Comparison of ENCODE assay signal across 13 cellular contexts in the genomic region with DNA sequence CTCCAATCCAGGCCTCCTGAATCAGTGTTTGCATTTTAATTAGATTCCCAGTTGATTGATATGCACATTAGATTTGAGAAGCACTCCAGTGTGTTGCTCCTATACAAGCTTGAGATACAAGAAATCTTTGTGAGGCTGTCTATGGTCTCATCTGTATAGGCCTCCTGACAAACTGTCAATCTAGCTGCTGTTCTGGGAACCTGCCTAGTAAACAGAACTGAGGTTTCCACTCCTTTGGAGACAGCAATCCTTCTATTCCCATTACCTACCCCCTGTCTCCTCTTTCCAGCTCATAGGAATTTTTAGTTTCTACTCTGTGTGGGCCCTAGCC.
DNase-seq lines count a peak whose midpoint lies in the region; ATAC-seq, FAIRE-seq and TF ChIP-seq lines count a peak whose summit lies in the region.
"Had no signal": no experiment of that assay in that cellular context is flagged by ENCODE, and none has a peak within 500 bp of the region (broad histone marks: within the 10 kb centered on the region; RNA-seq: fewer than 3 reads in every experiment).

No MANE protein-coding gene starts in this region.

- intact Hi-C loops in body of pancreas (cut with DNase I), result no loop called here
- intact Hi-C loops in left ventricle myocardium superior (cut with micrococcal nuclease), result no loop called here

- no peak for TF ChIP-seq RAD21 in A549 (conservative IDR thresholded peaks at IDR 0.05 in 1 of 2, IDR thresholded peaks at IDR 0.05 in 1 of 2)

- no peak for TF ChIP-seq EP300 in A549 (IDR thresholded peaks at IDR 0.05)

- FAIRE-seq in A549 (lab: Jason Lieb, UNC), result no peak
- no peak for FAIRE-seq in GM12892 (lab: Jason Lieb, UNC)

- no peaks in the 10 kb centered on the region for H3K27me3 ChIP-seq in body of pancreas
- H3K27me3 ChIP-seq: vagina had no signal

- no peaks in the 10 kb centered on the region for H3K9me3 ChIP-seq in A549
- H3K9me3 ChIP-seq in body of pancreas, result no peaks in the 10 kb centered on the region
- H3K9me3 ChIP-seq: vagina had no signal

- ATAC-seq in A549, result no peak
- ATAC-seq in GM18907 (IDR thresholded peaks at IDR 0.05; ENCODE audit: unreplicated experiment), result peak; percentile 6
- peak; percentile 8 for ATAC-seq in GM21825 (IDR thresholded peaks at IDR 0.05; ENCODE audit: unreplicated experiment)
- peak; percentile 15 for ATAC-seq in HG03354 (IDR thresholded peaks at IDR 0.05; ENCODE audit: poor library complexity, severe bottlenecking, unreplicated experiment)
- no peak for ATAC-seq in body of pancreas
- no peak for ATAC-seq in left ventricle myocardium superior

- DNase-seq in A549 (ENCODE audit: low read depth in 1 of 2, low spot score in 1 of 2), result no peak
- no peak for DNase-seq in globus pallidus (ENCODE audit: low spot score)
- no peak for DNase-seq in body of pancreas
- no peak for DNase-seq in left ventricle myocardium superior
- DNase-seq in GM12892 (ENCODE audit: insufficient read length), result no peak
- DNase-seq: activated CD4-positive, alpha-beta T cell treated with anti-CD3 and anti-CD28 coated beads for 1 hour; aorta; dermis blood vessel endothelial cell; NCI-H1048 had no signal

- POLR2A ChIA-PET in A549 (lab: Yijun Ruan, JAX), result interaction anchor here (1.0 kb wide), 1 partner anchor 17 kb away, joined by 3 read pairs; no protein-coding TSS in a partner anchor

- TF ChIP-seq CTCF in A549 (IDR thresholded peaks at IDR 0.05) (no peak), body of pancreas (IDR thresholded peaks at IDR 0.05) (no peak)

- no peak overlapping the region for H3K27ac ChIP-seq in A549
- H3K27ac ChIP-seq in body of pancreas, result no peak overlapping the region
- H3K27ac ChIP-seq: vagina had no signal

- CTCF ChIA-PET in A549 (lab: Yijun Ruan, JAX), result no interaction called here

- H3K36me3 ChIP-seq in body of pancreas (replicated peaks in 1 of 2; ENCODE audit: insufficient read depth in 1 of 2, low read depth in 2 of 2), result no peaks in the 10 kb centered on the region
- H3K36me3 ChIP-seq: vagina had no signal

- TF ChIP-seq POLR2A in A549 (IDR thresholded peaks at IDR 0.05; ENCODE audit: low read length), result no peak
- no peak for TF ChIP-seq POLR2A in body of pancreas (IDR thresholded peaks at IDR 0.05)
- no peak for TF ChIP-seq POLR2A in GM12892 (IDR thresholded peaks at IDR 0.05; ENCODE audit: low read depth, low read length)

- H3K4me1 ChIP-seq in A549 (peaks cover 15% of the 10 kb centered on the region), body of pancreas (peaks cover 10% of the 10 kb centered on the region)
- H3K4me1 ChIP-seq: vagina had no signal

- peak overlapping the region; percentile 55; the same call in 2 of the 3 replicates for H3K4me2 ChIP-seq in A549

- H3K4me3 ChIP-seq in A549 (no peak overlapping the region), body of pancreas (no peak overlapping the region)
- H3K4me3 ChIP-seq: vagina had no signal

TF ChIP-seq in A549, 52 proteins besides CTCF, POLR2A, EP300 and RAD21:
- TF ChIP-seq HOXA7 (CRISPR knock-in tag; IDR thresholded peaks at IDR 0.05) (no peak), CEBPB (IDR thresholded peaks at IDR 0.05) (no peak), CBX2 (IDR thresholded peaks at IDR 0.05; ENCODE audit: borderline replicate concordance, low read depth) (no peak), MAZ (IDR thresholded peaks at IDR 0.05; ENCODE audit: borderline replicate concordance, low read depth, low read length) (no peak), KDM5A (IDR thresholded peaks at IDR 0.05) (no peak), HDAC2 (IDR thresholded peaks at IDR 0.05) (no peak), PHF8 (IDR thresholded peaks at IDR 0.05; ENCODE audit: borderline replicate concordance, low read depth) (no peak), ZC3H11A (IDR thresholded peaks at IDR 0.05) (no peak), CHD4 (IDR thresholded peaks at IDR 0.05; ENCODE audit: borderline replicate concordance) (no peak), NR3C1 (IDR thresholded peaks at IDR 0.05) (no peak), ELK1 (IDR thresholded peaks at IDR 0.05; ENCODE audit: low read depth, low read length) (no peak), FOSB (CRISPR knock-in tag; IDR thresholded peaks at IDR 0.05) (no peak), POLR2AphosphoS2 (conservative IDR thresholded peaks at IDR 0.05; ENCODE audit: low read length) (no peak)

Comparison
In these comparisons a context has a peak if more than half of its experiments do, and no peak if none do; other contexts are left out.
1. ATAC-seq: peak in GM18907 (single experiment), GM21825 (single experiment) and HG03354 (single experiment); none in A549 (0 of 2), body of pancreas (single experiment) and left ventricle myocardium superior (single experiment).